In genomic region chr20:57880155-57880648, GRCh38 we compare ENCODE assay signal across 18 cellular contexts.
DNase-seq lines count a peak whose midpoint lies in the region; ATAC-seq and TF ChIP-seq lines count a peak whose summit lies in the region.
"Had no signal": no experiment of that assay in that cellular context is flagged by ENCODE, and none has a peak within 500 bp of the region (broad histone marks: within the 10 kb centered on the region; RNA-seq: fewer than 3 reads in every experiment).

No MANE protein-coding gene starts in this region.

- no peaks in the 10 kb centered on the region for H4K20me1 ChIP-seq in GM23248 (ENCODE audit: insufficient read depth)

- no peaks in the 10 kb centered on the region for H3K36me3 ChIP-seq in GM23248 (ENCODE audit: low read depth)
- H3K36me3 ChIP-seq in left lung: no peaks in the 10 kb centered on the region
- H3K36me3 ChIP-seq in stomach smooth muscle (ENCODE audit: control insufficient read depth in 2 of 2, insufficient read depth in 2 of 2, low read length in 2 of 2): no peaks in the 10 kb centered on the region
- H3K36me3 ChIP-seq: adrenal gland, MG63, neutrophil had no signal

- no peaks in the 10 kb centered on the region for H3K79me2 ChIP-seq in GM23248 (ENCODE audit: insufficient read depth)

- in situ Hi-C loops in GM23248 (cut with MboI): no loop called here

- H3K9ac ChIP-seq in GM23248: no peak overlapping the region
- H3K9ac ChIP-seq in stomach smooth muscle (ENCODE audit: low read length in 2 of 2): no peak overlapping the region

- H3K27ac ChIP-seq in GM23248 (no peak overlapping the region), coronary artery (peak overlapping the region; percentile 1 to 26), left lung (no peak overlapping the region), stomach smooth muscle (ENCODE audit: low read length) (peak overlapping the region; percentile 18)
- H3K27ac ChIP-seq: adrenal gland, neutrophil had no signal

- H3K9me2 ChIP-seq in GM23248 (ENCODE audit: insufficient read depth): no peaks in the 10 kb centered on the region

- H3F3A ChIP-seq in GM23248 (ENCODE audit: insufficient read depth): peaks cover 6% of the 10 kb centered on the region; the same call in 1 of the 2 replicates

- H3K27me3 ChIP-seq in GM23248 (replicated peaks; ENCODE audit: insufficient read depth) (peaks cover 30% of the 10 kb centered on the region), left lung (no peaks in the 10 kb centered on the region), stomach smooth muscle (ENCODE audit: control insufficient read depth in 1 of 2, insufficient read depth in 2 of 2, low read length in 2 of 2) (peaks cover 0 to 2% of the 10 kb centered on the region in 2 donors)
- H3K27me3 ChIP-seq: adrenal gland, neutrophil had no signal

- WGBS in GM23248 (ENCODE audit: low coverage in 1 of 2, low lambda C conversion rate in 2 of 2, missing lambda C conversion rate in 2 of 2), 2 experiments: 16 to 18% methylated on average over 8 of the region's 8 CpGs

- intact Hi-C loops in left lung (cut with DNase I): no loop called here

- TF ChIP-seq CTCF in coronary artery (IDR thresholded peaks at IDR 0.05): no peak
- TF ChIP-seq CTCF in left lung (IDR thresholded peaks at IDR 0.05): no peak

- peak overlapping the region; percentile 20 for H2AFZ ChIP-seq in GM23248

- peak; percentile 66 for ATAC-seq in left lung
- no peak for ATAC-seq in HG03135 (IDR thresholded peaks at IDR 0.05; ENCODE audit: unreplicated experiment)
- ATAC-seq: activated T-cell treated with anti-CD3 and anti-CD28 coated beads, Interleukin-2, amount 50 U/mL, for 72 hours; left lobe of liver had no signal

- H3K9me3 ChIP-seq in GM23248 (ENCODE audit: low read depth) (no peaks in the 10 kb centered on the region), left lung (no peaks in the 10 kb centered on the region), stomach smooth muscle (ENCODE audit: control insufficient read depth in 2 of 2, low read length in 2 of 2) (no peaks in the 10 kb centered on the region)
- H3K9me3 ChIP-seq: adrenal gland, MG63, neutrophil had no signal

- H3K4me1 ChIP-seq in GM23248 (ENCODE audit: insufficient read depth) (peaks cover 6% of the 10 kb centered on the region), left lung (no peaks in the 10 kb centered on the region), stomach smooth muscle (ENCODE audit: control insufficient read depth, insufficient read depth, low read length) (peaks cover 10% of the 10 kb centered on the region)
- H3K4me1 ChIP-seq: adrenal gland had no signal

- H3K4me3 ChIP-seq in GM23248: no peak overlapping the region
- H3K4me3 ChIP-seq in coronary artery: peak overlapping the region; percentile 19
- H3K4me3 ChIP-seq in left lung: no peak overlapping the region
- no peak overlapping the region for H3K4me3 ChIP-seq in stomach smooth muscle (ENCODE audit: low read length in 2 of 2)
- H3K4me3 ChIP-seq: adrenal gland, MG63 had no signal

- DNase-seq in GM23248: peak; percentile 32
- no peak for DNase-seq in coronary artery (ENCODE audit: low spot score)
- no peak for DNase-seq in left lung
- DNase-seq in NCI-H1436 treated with DMSO at 0.1 percent for 48 hours (lab: John Stamatoyannopoulos, UW): no peak
- no peak for DNase-seq in stimulated activated CD8-positive, alpha-beta memory T cell treated with anti-CD3 and anti-CD28 coated beads, Interleukin-4, amount 100 ng/mL, for 48 hours
- DNase-seq in OCI-M2 (lab: John Stamatoyannopoulos, UW; ENCODE audit: unreplicated experiment): no peak
- DNase-seq: activated T-cell treated with anti-CD3 and anti-CD28 coated beads, Interleukin-2, amount 50 U/mL, for 72 hours; C1 segment of cervical spinal cord; cortex of kidney; hypothalamus; MG63; NCI-H2107; RPMI8226 had no signal

- no peak overlapping the region for H3K4me2 ChIP-seq in GM23248 (ENCODE audit: unreplicated experiment)

Comparison
In these comparisons a context has a peak if more than half of its experiments do, and no peak if none do; other contexts are left out.
1. H3K27ac ChIP-seq: peak in coronary artery (2 of 2) and stomach smooth muscle (single experiment); none in GM23248 (single experiment) and left lung (0 of 2).